8 cellular contexts compared by ENCODE assay signal in genomic region chr17:40098846-40099626, GRCh38. TPM values are rescaled to one million over a fixed set of nuclear protein-coding genes. Genes with fewer than 3 reads are reported as not detected.
A peak's percentile ranks its signal among the peaks of the same experiment; 100 is the strongest.
DNase-seq lines count a peak whose midpoint lies in the region; ATAC-seq and TF ChIP-seq lines count a peak whose summit lies in the region.

No MANE protein-coding gene starts in this region.

- TF ChIP-seq CTCF in GM12865 (IDR thresholded peaks at IDR 0.05; ENCODE audit: insufficient read depth, low read depth, low read length, missing control alignments) (no peak), heart right ventricle (IDR thresholded peaks at IDR 0.05) (no peak), upper lobe of left lung (IDR thresholded peaks at IDR 0.05) (peak in 3 of 6 experiments; percentile 6 to 12 (median 12))

- TF ChIP-seq EP300 in upper lobe of left lung (IDR thresholded peaks at IDR 0.05), result peak in 3 of 4 donors; percentile 6 to 99 (median 94)

- H3K4me3 ChIP-seq in GM12865 (ENCODE audit: low read depth, low read length), result peak overlapping the region; percentile 81
- H3K4me3 ChIP-seq in heart right ventricle, result peak overlapping the region; percentile 59 to 100 (median 84)
- H3K4me3 ChIP-seq in upper lobe of left lung, result peak overlapping the region; percentile 55 to 74 (median 66)

- H3K27me3 ChIP-seq in heart right ventricle (no peaks in the 10 kb centered on the region), upper lobe of left lung (no peaks in the 10 kb centered on the region)

- H3K4me1 ChIP-seq in heart right ventricle (peaks cover 52 to 90% (median 79%) of the 10 kb centered on the region in 9 donors), upper lobe of left lung (peaks cover 71 to 98% (median 81%) of the 10 kb centered on the region in 4 donors)

- intact Hi-C loops in heart right ventricle (cut with DNase I), result loop anchor here in 6 of 10 donors (1.0 to 10.0 kb wide), 5 partner anchors 9 to 186 kb away; partner anchors contain the start of genes THRA (in 2 of the 6) and CDC6 (in 1 of the 6)
- intact Hi-C loops in posterior vena cava (cut with DNase I), result no loop called here

- H3K36me3 ChIP-seq in heart right ventricle (peaks cover 0 to 46% (median 41%) of the 10 kb centered on the region in 9 donors), upper lobe of left lung (peaks cover 4 to 36% (median 29%) of the 10 kb centered on the region in 4 donors)

- ATAC-seq in HG02840 (IDR thresholded peaks at IDR 0.05; ENCODE audit: low FRiP score, unreplicated experiment), result peak; percentile 58
- peak; percentile 81 to 88 (median 84) for ATAC-seq in heart right ventricle
- ATAC-seq in upper lobe of left lung (ENCODE audit: low FRiP score in 2 of 2), result peak; percentile 90 to 92

- DNase-seq in GM12865 (ENCODE audit: low read depth) (peak; percentile 99), NCI-H146 (lab: John Stamatoyannopoulos, UW) (peak; percentile 95), T-helper 1 cell (peak; percentile 97 to 99 (median 99)), amniotic epithelial cell (ENCODE audit: low read depth) (peak; percentile 99), heart right ventricle (peak; percentile 100), posterior vena cava (ENCODE audit: low spot score) (peak; percentile 100), upper lobe of left lung (peak; percentile 100)

- TF ChIP-seq POLR2A in upper lobe of left lung (IDR thresholded peaks at IDR 0.05), result peak in 3 of 4 donors; percentile 92 to 96 (median 93)

- 1% methylated on average over 49 to 53 of the region's 53 CpGs for WGBS in heart right ventricle, 2 donors
- WGBS in upper lobe of left lung, 2 donors, result 0 to 1% methylated on average over 25 to 48 of the region's 53 CpGs

- H3K9me3 ChIP-seq in heart right ventricle, result no peaks in the 10 kb centered on the region
- no peaks in the 10 kb centered on the region for H3K9me3 ChIP-seq in upper lobe of left lung

- H3K27ac ChIP-seq in heart right ventricle (peak overlapping the region; percentile 81 to 99 (median 95)), upper lobe of left lung (peak overlapping the region; percentile 87 to 99 (median 94))

RNA-seq across cellular contexts. Expression of gene NR1D1, which starts 1.4 kb away (rescaled TPM):
- total RNA-seq in heart right ventricle, result 10 to 100 TPM in 7 of 10 donors, 1 to 10 TPM in 3; 5.5 to 41.3 (median 29.9) TPM
- polyA plus RNA-seq in heart right ventricle, result 10 to 100 TPM in 1 of 2 donors, 1 to 10 TPM in 1; 7.1 to 24.4 TPM
- 10 to 100 TPM; 20.2 to 24.2 TPM for total RNA-seq in posterior vena cava
- total RNA-seq in upper lobe of left lung, result 10 to 100 TPM in 5 of 6 donors, 1 to 10 TPM in 1; 3.8 to 24.7 (median 15.8) TPM

RNA-seq across cellular contexts. Expression of gene MSL1, which starts 22.7 kb away (rescaled TPM):
- total RNA-seq in heart right ventricle, result 10 to 100 TPM; 26.3 to 57.4 (median 37.7) TPM
- polyA plus RNA-seq in heart right ventricle, result 10 to 100 TPM; 45.5 to 65.0 TPM
- 10 to 100 TPM; 66.7 to 68.8 TPM for total RNA-seq in posterior vena cava
- 100 to 1,000 TPM in 3 of 6 donors, 10 to 100 TPM in 3; 57.6 to 240 (median 97.0) TPM for total RNA-seq in upper lobe of left lung

RNA-seq across cellular contexts. Expression of gene THRA, which starts 36.3 kb away (rescaled TPM):
- total RNA-seq in heart right ventricle, result 100 to 1,000 TPM in 1 of 10 donors, 10 to 100 TPM in 9; 59.8 to 102 (median 69.7) TPM
- polyA plus RNA-seq in heart right ventricle, result 10 to 100 TPM; 29.8 to 44.2 TPM
- total RNA-seq in posterior vena cava, result 10 to 100 TPM; 50.8 to 65.8 TPM
- 10 to 100 TPM; 31.0 to 55.3 (median 49.9) TPM for total RNA-seq in upper lobe of left lung

RNA-seq across cellular contexts. Expression of gene CASC3, which starts 41.3 kb away (rescaled TPM):
- total RNA-seq in heart right ventricle, result 10 to 100 TPM; 39.9 to 56.8 (median 43.7) TPM
- polyA plus RNA-seq in heart right ventricle, result 10 to 100 TPM; 21.3 to 41.0 TPM
- 100 to 1,000 TPM in 1 of 2 donors, 10 to 100 TPM in 1; 99.2 to 103 TPM for total RNA-seq in posterior vena cava
- total RNA-seq in upper lobe of left lung, result 100 to 1,000 TPM in 2 of 6 donors, 10 to 100 TPM in 4; 52.2 to 141 (median 75.0) TPM

RNA-seq across cellular contexts. Expression of gene MED24, which starts 44.8 kb away (rescaled TPM):
- total RNA-seq in heart right ventricle (10 to 100 TPM; 46.7 to 63.2 (median 58.4) TPM), posterior vena cava (10 to 100 TPM; 46.2 to 53.2 TPM), upper lobe of left lung (100 to 1,000 TPM in 1 of 6 donors, 10 to 100 TPM in 5; 36.5 to 157 (median 71.0) TPM)
- 10 to 100 TPM; 47.2 to 75.6 TPM for polyA plus RNA-seq in heart right ventricle

Comparison
In these comparisons a context has a peak if more than half of its experiments do, and no peak if none do; other contexts are left out.
1. Peak in every context shown above with its lines: DNase-seq, ATAC-seq, H3K4me3 ChIP-seq and H3K27ac ChIP-seq.
2. intact Hi-C loops: an anchor here in heart right ventricle (1.0 to 10.0 kb wide); none called in posterior vena cava.